8 cellular contexts compared by ENCODE assay signal in the genomic region with DNA sequence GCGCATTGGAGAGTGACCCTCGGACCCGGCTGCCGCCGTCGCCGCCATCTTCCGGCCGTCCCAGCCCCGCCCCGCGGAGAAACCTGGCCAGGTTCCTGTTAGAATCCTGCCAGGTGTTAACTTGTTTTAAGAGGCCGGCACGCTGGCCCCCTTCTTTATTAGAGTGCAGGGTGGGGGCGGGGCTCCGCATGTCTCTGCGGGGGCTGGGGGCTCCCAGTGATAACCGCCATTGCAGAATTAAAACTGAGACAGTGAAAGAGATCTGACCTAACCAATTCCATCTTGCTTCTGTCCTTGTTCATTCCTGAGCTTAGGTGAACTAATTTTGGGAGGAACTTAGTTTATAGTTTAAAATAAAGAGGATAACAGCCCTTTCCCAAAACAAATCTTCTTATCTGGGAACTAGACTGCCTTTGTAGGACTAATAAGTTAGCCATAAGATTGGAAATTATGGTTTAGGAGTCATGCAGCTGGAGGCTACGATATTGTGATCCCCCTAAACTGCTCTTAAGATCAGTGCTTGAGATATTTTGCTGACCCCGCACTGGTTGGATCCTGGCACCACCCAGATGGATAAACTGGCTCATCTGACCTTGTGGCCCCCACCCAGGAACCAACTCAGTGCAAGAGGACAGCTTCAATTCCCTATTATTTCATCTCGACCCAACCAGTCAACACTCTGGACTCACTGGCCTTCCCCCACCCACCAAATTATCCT. TPM values are rescaled to one million over a fixed set of nuclear protein-coding genes. Genes with fewer than 3 reads are reported as not detected.
DNase-seq lines count a peak whose midpoint lies in the region; ATAC-seq lines count a peak whose summit lies in the region.

No MANE protein-coding gene starts in this region.

- peaks cover 36% of the 10 kb centered on the region for H3K4me1 ChIP-seq in stomach smooth muscle (ENCODE audit: control insufficient read depth, insufficient read depth, low read length)

- H3K27ac ChIP-seq in stomach smooth muscle (ENCODE audit: low read length) = peak overlapping the region; percentile 80

- peaks cover 39% of the 10 kb centered on the region for H3K4me1 Mint-ChIP-seq in T-helper 1 cell treated with Interleukin-12 subunit alpha and Interleukin-12 subunit beta and Interleukin-4 antibody, amounts not matched to agents 30 μg/mL and 1 μg/mL, for 36 hours (ENCODE audit: low read depth)
- H3K4me1 Mint-ChIP-seq in activated T-helper 17 cell treated with anti-CD3 and anti-CD28 coated beads, Interleukin-2, amount 50 U/mL, for 72 hours = peaks cover 16% of the 10 kb centered on the region

- H3K4me3 Mint-ChIP-seq in T-helper 1 cell treated with Interleukin-12 subunit alpha and Interleukin-12 subunit beta and Interleukin-4 antibody, amounts not matched to agents 30 μg/mL and 1 μg/mL, for 36 hours = peak overlapping the region; percentile 94
- peak overlapping the region; percentile 93 for H3K4me3 Mint-ChIP-seq in activated T-helper 17 cell treated with anti-CD3 and anti-CD28 coated beads, Interleukin-2, amount 50 U/mL, for 72 hours

- peak overlapping the region; percentile 43 to 86 for H3K9ac ChIP-seq in stomach smooth muscle (ENCODE audit: low read length in 2 of 2)

- H3K27me3 Mint-ChIP-seq in T-helper 1 cell treated with Interleukin-12 subunit alpha and Interleukin-12 subunit beta and Interleukin-4 antibody, amounts not matched to agents 30 μg/mL and 1 μg/mL, for 36 hours (ENCODE audit: low read depth) = no peaks in the 10 kb centered on the region
- no peaks in the 10 kb centered on the region for H3K27me3 Mint-ChIP-seq in activated T-helper 17 cell treated with anti-CD3 and anti-CD28 coated beads, Interleukin-2, amount 50 U/mL, for 72 hours

- DNase-seq in T-helper 1 cell (no peak), iPS-NIHi11 (ENCODE audit: low spot score) (peak; percentile 97), SHP77 (lab: John Stamatoyannopoulos, UW) (no peak), NOMO-1 (lab: John Stamatoyannopoulos, UW; ENCODE audit: unreplicated experiment in 2 of 2) (no peak)

- H3K4me3 ChIP-seq in stomach smooth muscle (ENCODE audit: low read length in 2 of 2) = peak overlapping the region; percentile 95 to 96

- ATAC-seq in activated T-helper 17 cell treated with anti-CD3 and anti-CD28 coated beads, Interleukin-2, amount 50 U/mL, for 72 hours (replicated peaks) = no peak
- no peak for ATAC-seq in GM18858 (IDR thresholded peaks at IDR 0.05; ENCODE audit: unreplicated experiment)

- peak overlapping the region; percentile 82 for H3K27ac Mint-ChIP-seq in T-helper 1 cell treated with Interleukin-12 subunit alpha and Interleukin-12 subunit beta and Interleukin-4 antibody, amounts not matched to agents 30 μg/mL and 1 μg/mL, for 36 hours
- H3K27ac Mint-ChIP-seq in activated T-helper 17 cell treated with anti-CD3 and anti-CD28 coated beads, Interleukin-2, amount 50 U/mL, for 72 hours = peak overlapping the region; percentile 62

- H3K9me3 Mint-ChIP-seq in T-helper 1 cell treated with Interleukin-12 subunit alpha and Interleukin-12 subunit beta and Interleukin-4 antibody, amounts not matched to agents 30 μg/mL and 1 μg/mL, for 36 hours = no peaks in the 10 kb centered on the region
- H3K9me3 Mint-ChIP-seq in activated T-helper 17 cell treated with anti-CD3 and anti-CD28 coated beads, Interleukin-2, amount 50 U/mL, for 72 hours = no peaks in the 10 kb centered on the region

- no peaks in the 10 kb centered on the region for H3K9me3 ChIP-seq in stomach smooth muscle (ENCODE audit: control insufficient read depth in 2 of 2, low read length in 2 of 2)

- no peaks in the 10 kb centered on the region for H3K36me3 ChIP-seq in stomach smooth muscle (ENCODE audit: control insufficient read depth in 2 of 2, insufficient read depth in 2 of 2, low read length in 2 of 2)

- no peaks in the 10 kb centered on the region for H3K27me3 ChIP-seq in stomach smooth muscle (ENCODE audit: control insufficient read depth in 1 of 2, insufficient read depth in 2 of 2, low read length in 2 of 2)

- peaks cover 7% of the 10 kb centered on the region for H3K36me3 Mint-ChIP-seq in T-helper 1 cell treated with Interleukin-12 subunit alpha and Interleukin-12 subunit beta and Interleukin-4 antibody, amounts not matched to agents 30 μg/mL and 1 μg/mL, for 36 hours (ENCODE audit: low read depth)
- H3K36me3 Mint-ChIP-seq in activated T-helper 17 cell treated with anti-CD3 and anti-CD28 coated beads, Interleukin-2, amount 50 U/mL, for 72 hours (ENCODE audit: low read depth) = peaks cover 39% of the 10 kb centered on the region

RNA-seq across cellular contexts. Expression of a gene that starts 0.5 kb away (rescaled TPM):
- total RNA-seq in activated T-helper 17 cell treated with anti-CD3 and anti-CD28 coated beads, Interleukin-2, amount 50 U/mL, for 72 hours = 100 to 1,000 TPM; 140 to 190 TPM

RNA-seq across cellular contexts. Expression of a gene that starts 56.6 kb away (rescaled TPM):
- total RNA-seq in activated T-helper 17 cell treated with anti-CD3 and anti-CD28 coated beads, Interleukin-2, amount 50 U/mL, for 72 hours = 10 to 100 TPM; 23.8 to 25.4 TPM

RNA-seq across cellular contexts. Expression of a gene that starts 56.9 kb away (rescaled TPM):
- total RNA-seq in activated T-helper 17 cell treated with anti-CD3 and anti-CD28 coated beads, Interleukin-2, amount 50 U/mL, for 72 hours = 10 to 100 TPM; 71.4 to 81.3 TPM
